32 cellular contexts compared by ENCODE assay signal in the genomic region with DNA sequence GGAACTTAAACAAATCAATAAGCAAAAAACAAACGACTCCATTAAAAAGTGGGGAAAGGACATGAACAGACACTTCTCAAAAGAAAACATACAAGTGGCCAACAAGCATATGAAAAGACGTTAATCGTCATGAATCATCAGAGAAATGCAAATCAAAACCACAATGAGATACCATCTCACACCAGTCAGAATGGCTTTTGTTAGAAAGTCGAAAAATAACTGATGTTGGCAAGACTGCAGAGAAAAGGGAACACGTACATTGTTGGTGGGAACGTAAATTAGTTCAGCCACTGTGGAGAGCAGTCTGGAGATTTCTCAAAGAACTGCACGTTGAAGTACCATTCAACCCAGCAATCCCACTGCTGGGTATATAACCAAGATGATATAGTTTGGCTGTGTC. TPM values are rescaled to one million over a fixed set of nuclear protein-coding genes. Genes with fewer than 3 reads are reported as not detected.
"Had no signal": no experiment of that assay in that cellular context is flagged by ENCODE, and none has a peak within 500 bp of the region (broad histone marks: within the 10 kb centered on the region; RNA-seq: fewer than 3 reads in every experiment).

No MANE protein-coding gene starts in this region.

- H3K4me1 Mint-ChIP-seq: immature natural killer cell; memory B cell; naive thymus-derived CD4-positive, alpha-beta T cell; stimulated activated effector memory CD8-positive, alpha-beta T cell treated with anti-CD3 and anti-CD28 coated beads, Interleukin-12 subunit alpha, Interleukin-12 subunit beta, amount 100 ng/mL, for 72 hours had no signal

- H3K36me3 ChIP-seq: left ventricle myocardium inferior, pancreas, prostate gland, suprapubic skin, thoracic aorta, tibial artery, upper lobe of right lung had no signal

- H3K4me3 Mint-ChIP-seq: immature natural killer cell; memory B cell; naive thymus-derived CD4-positive, alpha-beta T cell; natural killer cell treated with Interleukin-12 subunit alpha and Interleukin-12 subunit beta and Interleukin-15 and Interleukin-18, amount 100 ng/mL, for 72 hours; stimulated activated effector memory CD8-positive, alpha-beta T cell treated with anti-CD3 and anti-CD28 coated beads, Interleukin-12 subunit alpha, Interleukin-12 subunit beta, amount 100 ng/mL, for 72 hours; stimulated activated naive CD8-positive, alpha-beta T cell treated with anti-CD3 and anti-CD28 coated beads, Interleukin-15, Interleukin-2, amounts not matched to agents 100 ng/mL and 50 ng/mL, for 24 hours had no signal

- H3K27ac Mint-ChIP-seq: immature natural killer cell; memory B cell; naive thymus-derived CD4-positive, alpha-beta T cell; natural killer cell treated with Interleukin-12 subunit alpha and Interleukin-12 subunit beta and Interleukin-15 and Interleukin-18, amount 100 ng/mL, for 72 hours; stimulated activated effector memory CD8-positive, alpha-beta T cell treated with anti-CD3 and anti-CD28 coated beads, Interleukin-12 subunit alpha, Interleukin-12 subunit beta, amount 100 ng/mL, for 72 hours; stimulated activated naive CD8-positive, alpha-beta T cell treated with anti-CD3 and anti-CD28 coated beads, Interleukin-15, Interleukin-2, amounts not matched to agents 100 ng/mL and 50 ng/mL, for 24 hours had no signal

- FAIRE-seq: islet of Langerhans, pancreas, urothelium cell line had no signal

- DNase-seq: hypothalamus; immature natural killer cell; left ventricle myocardium inferior; midbrain; mucosa of descending colon; naive thymus-derived CD4-positive, alpha-beta T cell; pancreas; posterior cingulate gyrus; retina; right cardiac atrium; stimulated activated CD4-positive, alpha-beta T cell treated with anti-CD3 and anti-CD28 coated beads, Interleukin-4, amount 100 ng/mL, for 24 hours; stimulated activated naive CD4-positive, alpha-beta T cell; tibial artery; trophoblast cell; upper lobe of right lung had no signal

- H3K9me3 ChIP-seq: mucosa of descending colon, pancreas, prostate gland had no signal

- H3K27me3 ChIP-seq: pancreas, suprapubic skin, tibial artery, upper lobe of right lung had no signal

- ATAC-seq: mucosa of descending colon; naive thymus-derived CD4-positive, alpha-beta T cell; natural killer cell treated with Interleukin-12 subunit alpha and Interleukin-12 subunit beta and Interleukin-15 and Interleukin-18, amount 100 ng/mL, for 72 hours; pancreas; right cardiac atrium; sciatic nerve; stimulated activated effector memory CD8-positive, alpha-beta T cell treated with anti-CD3 and anti-CD28 coated beads, Interleukin-12 subunit alpha, Interleukin-12 subunit beta, amount 100 ng/mL, for 72 hours; upper lobe of right lung had no signal

- H3K4me3 ChIP-seq: left ventricle myocardium inferior, lung, mucosa of descending colon, pancreas, prostate gland, skin epidermis, suprapubic skin, thoracic aorta, tibial artery, upper lobe of right lung had no signal

- H3K27ac ChIP-seq: left ventricle myocardium inferior, pancreas, prostate gland, skin epidermis, suprapubic skin, thoracic aorta, tibial artery, upper lobe of right lung had no signal

- H3K36me3 Mint-ChIP-seq: immature natural killer cell; stimulated activated effector memory CD8-positive, alpha-beta T cell treated with anti-CD3 and anti-CD28 coated beads, Interleukin-12 subunit alpha, Interleukin-12 subunit beta, amount 100 ng/mL, for 72 hours had no signal

- H3K4me1 ChIP-seq: left ventricle myocardium inferior, pancreas, prostate gland, suprapubic skin, tibial artery, upper lobe of right lung had no signal

RNA-seq across cellular contexts. Expression of gene NEUROG2, which starts 23.7 kb away (rescaled TPM):
- total RNA-seq: kidney epithelial cell; left ventricle myocardium inferior; lower leg skin; lung; mesenteric fat pad; mucosa of descending colon; natural killer cell treated with Interleukin-12 subunit alpha and Interleukin-12 subunit beta and Interleukin-15 and Interleukin-18, amount 100 ng/mL, for 72 hours; omental fat pad; pancreas; prostate gland; right cardiac atrium; sciatic nerve; subcutaneous adipose tissue; suprapubic skin; thoracic aorta; upper lobe of right lung had no signal
